32 cellular contexts compared by ENCODE assay signal in genomic region chr1:218565333-218565732, GRCh38.
DNase-seq lines count a peak whose midpoint lies in the region; ATAC-seq, FAIRE-seq and TF ChIP-seq lines count a peak whose summit lies in the region.
"Had no signal": no experiment of that assay in that cellular context is flagged by ENCODE, and none has a peak within 500 bp of the region (broad histone marks: within the 10 kb centered on the region; RNA-seq: fewer than 3 reads in every experiment).

No MANE protein-coding gene starts in this region.

- 89% methylated on average over 2 of the region's 2 CpGs for WGBS in SK-N-SH (ENCODE audit: low lambda C conversion rate)

- H3K27me3 ChIP-seq in SK-N-SH (ENCODE audit: insufficient read depth) (no peaks in the 10 kb centered on the region), astrocyte (ENCODE audit: insufficient read depth, low read length) (no peaks in the 10 kb centered on the region)
- H3K27me3 ChIP-seq: body of pancreas, esophagus squamous epithelium, foreskin keratinocyte, Peyer's patch, tibial nerve had no signal

- no peaks in the 10 kb centered on the region for H3F3A ChIP-seq in SK-N-SH (replicated peaks; ENCODE audit: insufficient read depth)

- H3K4me3 ChIP-seq in SK-N-SH (ENCODE audit: low read depth in 2 of 2, low read length in 1 of 2) (no peak overlapping the region), astrocyte (ENCODE audit: insufficient read depth, low read depth, low read length) (no peak overlapping the region)
- H3K4me3 ChIP-seq: body of pancreas, esophagus squamous epithelium, lung, Peyer's patch, tibial nerve had no signal

- H2AFZ ChIP-seq in SK-N-SH (ENCODE audit: low read depth) (no peak overlapping the region), astrocyte (ENCODE audit: low read depth, low read length) (no peak overlapping the region)

- H3K27ac ChIP-seq in SK-N-SH (ENCODE audit: low read depth in 2 of 2, low read length in 1 of 2) (no peak overlapping the region), astrocyte (ENCODE audit: low read depth, low read length) (no peak overlapping the region)
- H3K27ac ChIP-seq: body of pancreas, esophagus squamous epithelium, foreskin keratinocyte, Peyer's patch, tibial nerve had no signal

- H3K4me1 Mint-ChIP-seq in astrocyte (ENCODE audit: low read depth, unreplicated experiment): no peaks in the 10 kb centered on the region

- H3K4me3 Mint-ChIP-seq in astrocyte (ENCODE audit: unreplicated experiment): no peak overlapping the region
- H3K4me3 Mint-ChIP-seq: activated CD4-positive, alpha-beta memory T cell treated with anti-CD3 and anti-CD28 coated beads for 36 hours; activated naive CD4-positive, alpha-beta T cell treated with anti-CD3 and anti-CD28 coated beads for 36 hours; activated T-helper 1 cell treated with anti-CD3 and anti-CD28 coated beads, Interleukin-12 subunit alpha, Interleukin-12 subunit beta, Interleukin-2, Interleukin-4 antibody, amounts not matched to agents 30 ng/mL and 10 ng/mL and 1 ng/mL, durations not matched to agents 14 hours and 24 hours and 36 hours; CD8-positive, alpha-beta T cell; natural killer cell treated with Interleukin-12 subunit alpha and Interleukin-12 subunit beta and Interleukin-15 and Interleukin-18, amount 100 ng/mL, for 72 hours; T-helper 2 cell treated with Interferon-gamma antibody and Interleukin-4, amounts not matched to agents 5 μg/mL and 100 μg/mL, for 36 hours had no signal

- H3K9me3 Mint-ChIP-seq in astrocyte (ENCODE audit: unreplicated experiment): no peaks in the 10 kb centered on the region
- H3K9me3 Mint-ChIP-seq: activated CD4-positive, alpha-beta memory T cell treated with anti-CD3 and anti-CD28 coated beads for 36 hours; activated naive CD4-positive, alpha-beta T cell treated with anti-CD3 and anti-CD28 coated beads for 36 hours; activated T-helper 1 cell treated with anti-CD3 and anti-CD28 coated beads, Interleukin-12 subunit alpha, Interleukin-12 subunit beta, Interleukin-2, Interleukin-4 antibody, amounts not matched to agents 30 ng/mL and 10 ng/mL and 1 ng/mL, durations not matched to agents 14 hours and 24 hours and 36 hours; CD8-positive, alpha-beta T cell; natural killer cell treated with Interleukin-12 subunit alpha and Interleukin-12 subunit beta and Interleukin-15 and Interleukin-18, amount 100 ng/mL, for 72 hours; T-helper 2 cell treated with Interferon-gamma antibody and Interleukin-4, amounts not matched to agents 5 μg/mL and 100 μg/mL, for 36 hours had no signal

- no peak for TF ChIP-seq RAD21 in SK-N-SH (IDR thresholded peaks at IDR 0.05; ENCODE audit: low read length)

- H3K4me1 ChIP-seq in SK-N-SH (ENCODE audit: control insufficient read depth in 1 of 2, insufficient read depth in 2 of 2, low read depth in 1 of 2, low read length in 1 of 2) (no peaks in the 10 kb centered on the region), astrocyte (ENCODE audit: insufficient read depth, low read length) (no peaks in the 10 kb centered on the region)
- H3K4me1 ChIP-seq: body of pancreas, esophagus squamous epithelium, foreskin keratinocyte, Peyer's patch, tibial nerve had no signal

- no peaks in the 10 kb centered on the region for H3K36me3 Mint-ChIP-seq in astrocyte (ENCODE audit: low read depth, unreplicated experiment)
- H3K36me3 Mint-ChIP-seq: activated CD4-positive, alpha-beta memory T cell treated with anti-CD3 and anti-CD28 coated beads for 36 hours; CD8-positive, alpha-beta T cell; natural killer cell treated with Interleukin-12 subunit alpha and Interleukin-12 subunit beta and Interleukin-15 and Interleukin-18, amount 100 ng/mL, for 72 hours had no signal

- no peaks in the 10 kb centered on the region for H3K36me3 ChIP-seq in SK-N-SH (replicated peaks in 1 of 2; ENCODE audit: control insufficient read depth in 1 of 2, insufficient read depth in 2 of 2, low read length in 1 of 2)
- no peaks in the 10 kb centered on the region for H3K36me3 ChIP-seq in astrocyte (ENCODE audit: insufficient read depth, low read length)
- H3K36me3 ChIP-seq: esophagus squamous epithelium, Peyer's patch, tibial nerve had no signal

- no peak overlapping the region for H3K27ac Mint-ChIP-seq in astrocyte (ENCODE audit: unreplicated experiment)
- H3K27ac Mint-ChIP-seq: activated CD4-positive, alpha-beta memory T cell treated with anti-CD3 and anti-CD28 coated beads for 36 hours; activated naive CD4-positive, alpha-beta T cell treated with anti-CD3 and anti-CD28 coated beads for 36 hours; activated T-helper 1 cell treated with anti-CD3 and anti-CD28 coated beads, Interleukin-12 subunit alpha, Interleukin-12 subunit beta, Interleukin-2, Interleukin-4 antibody, amounts not matched to agents 30 ng/mL and 10 ng/mL and 1 ng/mL, durations not matched to agents 14 hours and 24 hours and 36 hours; CD8-positive, alpha-beta T cell; natural killer cell treated with Interleukin-12 subunit alpha and Interleukin-12 subunit beta and Interleukin-15 and Interleukin-18, amount 100 ng/mL, for 72 hours; T-helper 2 cell treated with Interferon-gamma antibody and Interleukin-4, amounts not matched to agents 5 μg/mL and 100 μg/mL, for 36 hours had no signal

- no peak overlapping the region for H3K4me2 ChIP-seq in SK-N-SH
- no peak overlapping the region for H3K4me2 ChIP-seq in astrocyte (ENCODE audit: low read length)

- POLR2A ChIA-PET in SK-N-SH (lab: Yijun Ruan, JAX): no interaction called here

- CTCF ChIA-PET in SK-N-SH (lab: Yijun Ruan, JAX): no interaction called here

- H3K9ac ChIP-seq in SK-N-SH (no peak overlapping the region), astrocyte (ENCODE audit: low read length) (no peak overlapping the region)

- ATAC-seq in SK-N-SH treated with all-trans-retinoic acid at 6 μM for 48 hours (no peak; the same call in 2 of the 3 replicates), HG03457 (IDR thresholded peaks at IDR 0.05; ENCODE audit: unreplicated experiment) (no peak), GM18502 (IDR thresholded peaks at IDR 0.05; ENCODE audit: poor library complexity, unreplicated experiment) (no peak)
- ATAC-seq: body of pancreas; CD8-positive, alpha-beta T cell; foreskin keratinocyte; natural killer cell treated with Interleukin-12 subunit alpha and Interleukin-12 subunit beta and Interleukin-15 and Interleukin-18, amount 100 ng/mL, for 72 hours had no signal

- H4K20me1 ChIP-seq in SK-N-SH (ENCODE audit: insufficient read depth) (no peaks in the 10 kb centered on the region), astrocyte (ENCODE audit: insufficient read depth, low read length) (no peaks in the 10 kb centered on the region)

- H3K27me3 Mint-ChIP-seq in astrocyte (ENCODE audit: low read depth, unreplicated experiment): no peaks in the 10 kb centered on the region
- H3K27me3 Mint-ChIP-seq: activated CD4-positive, alpha-beta memory T cell treated with anti-CD3 and anti-CD28 coated beads for 36 hours; natural killer cell treated with Interleukin-12 subunit alpha and Interleukin-12 subunit beta and Interleukin-15 and Interleukin-18, amount 100 ng/mL, for 72 hours had no signal

- FAIRE-seq in astrocyte (lab: Jason Lieb, UNC) (peak; percentile 34), urothelium cell line (lab: Jason Lieb, UNC) (peak; percentile 42)
- FAIRE-seq: endometrium, G401.6 had no signal

- DNase-seq in SK-N-SH: no peak
- peak; percentile 81 for DNase-seq in NCI-H1436 treated with DMSO at 0.1 percent for 48 hours (lab: John Stamatoyannopoulos, UW)
- DNase-seq in astrocyte (ENCODE audit: low read depth): no peak
- DNase-seq in urothelium cell line (ENCODE audit: low spot score): no peak
- DNase-seq in amniotic stem cell (lab: John Stamatoyannopoulos, UW): no peak
- DNase-seq: activated CD4-positive, alpha-beta memory T cell treated with anti-CD3 and anti-CD28 coated beads for 36 hours; activated CD4-positive, alpha-beta T cell treated with anti-CD3 and anti-CD28 coated beads for 1 hour; activated CD8-positive, alpha-beta memory T cell treated with anti-CD3 and anti-CD28 coated beads, Interleukin-2, amount 50 U/mL, for 4 hours; activated naive CD4-positive, alpha-beta T cell treated with anti-CD3 and anti-CD28 coated beads for 36 hours; body of pancreas; CD8-positive, alpha-beta T cell; DMS53; esophagus squamous epithelium; foreskin keratinocyte; HCEC 1CT; Kasumi-1; NCI-H2029; NCI-H524; Peyer's patch; SHP77 treated with DMSO at 0.1 percent for 48 hours; stimulated activated CD4-positive, alpha-beta T cell treated with anti-CD3 and anti-CD28 coated beads, Interleukin-15, amount 100 ng/mL, for 24 hours; stimulated activated CD4-positive, alpha-beta T cell treated with anti-CD3 and anti-CD28 coated beads, Interleukin-4, amount 100 ng/mL, for 4 hours had no signal

- TF ChIP-seq EP300 in SK-N-SH (IDR thresholded peaks at IDR 0.05; ENCODE audit: borderline replicate concordance in 1 of 2, low read depth in 1 of 2, low read length in 1 of 2): no peak

- H3K9me3 ChIP-seq in SK-N-SH (no peaks in the 10 kb centered on the region), astrocyte (ENCODE audit: insufficient read depth, low read depth, low read length) (no peaks in the 10 kb centered on the region)
- H3K9me3 ChIP-seq: body of pancreas, esophagus squamous epithelium, Peyer's patch, tibial nerve had no signal

- TF ChIP-seq CTCF in SK-N-SH (IDR thresholded peaks at IDR 0.05): no peak
- TF ChIP-seq CTCF in astrocyte (IDR thresholded peaks at IDR 0.05; ENCODE audit: insufficient read depth, low read depth, low read length): no peak

- no peaks in the 10 kb centered on the region for H3K79me2 ChIP-seq in SK-N-SH (ENCODE audit: insufficient read depth)
- H3K79me2 ChIP-seq in astrocyte (ENCODE audit: insufficient read depth, low read length): no peaks in the 10 kb centered on the region

- H3K9me2 ChIP-seq in SK-N-SH: no peaks in the 10 kb centered on the region

TF ChIP-seq in SK-N-SH, 30 proteins besides CTCF, POLR2A, EP300 and RAD21 (continues in another document):
- no peak for TF ChIP-seq USF2 (IDR thresholded peaks at IDR 0.05; ENCODE audit: borderline replicate concordance, low read depth, low read length)
